Comparison of ENCODE assay signal across 26 cellular contexts in genomic region chr13:94168784-94169512, GRCh38.
DNase-seq lines count a peak whose midpoint lies in the region; ATAC-seq and TF ChIP-seq lines count a peak whose summit lies in the region.
"Had no signal": no experiment of that assay in that cellular context is flagged by ENCODE, and none has a peak within 500 bp of the region (broad histone marks: within the 10 kb centered on the region; RNA-seq: fewer than 3 reads in every experiment).

No MANE protein-coding gene starts in this region.

- H3K4me1 ChIP-seq in subcutaneous abdominal adipose tissue (ENCODE audit: control insufficient read depth in 5 of 5, insufficient read depth in 5 of 5, low read length in 5 of 5), result peaks cover 0 to 40% (median 14%) of the 10 kb centered on the region in 5 donors
- H3K4me1 ChIP-seq: SJSA1 had no signal

- H3K36me3 ChIP-seq in brain microvascular endothelial cell (replicated peaks) (no peaks in the 10 kb centered on the region), subcutaneous abdominal adipose tissue (ENCODE audit: control insufficient read depth in 5 of 5, insufficient read depth in 5 of 5, low read length in 5 of 5) (no peaks in the 10 kb centered on the region)
- H3K36me3 ChIP-seq: cardiac muscle cell, SJSA1 had no signal

- in situ Hi-C loops in brain microvascular endothelial cell (cut with HindIII; ENCODE audit: low pct_ligation_motif_present, low sequenced_read_pairs), result no loop called here

- H3K27me3 ChIP-seq in brain microvascular endothelial cell (replicated peaks), result no peaks in the 10 kb centered on the region
- H3K27me3 ChIP-seq in subcutaneous abdominal adipose tissue (ENCODE audit: control insufficient read depth in 5 of 5, insufficient read depth in 4 of 5, low read length in 5 of 5), result no peaks in the 10 kb centered on the region
- H3K27me3 ChIP-seq: cardiac muscle cell, SJSA1 had no signal

- no peak for TF ChIP-seq CTCF in brain microvascular endothelial cell (IDR thresholded peaks at IDR 0.05; ENCODE audit: low read depth, low read length, missing control alignments)

- H3K27ac ChIP-seq in brain microvascular endothelial cell (no peak overlapping the region), subcutaneous abdominal adipose tissue (ENCODE audit: low read depth, low read length) (peak overlapping the region; percentile 58)
- H3K27ac ChIP-seq: cardiac muscle cell, SJSA1, VCaP had no signal

- H3K9ac ChIP-seq in subcutaneous abdominal adipose tissue (ENCODE audit: low read length in 5 of 5), result peak overlapping the region in 2 of 5 donors; percentile 36 to 37

- intact Hi-C loops in Right ventricle myocardium superior (cut with DNase I) (no loop called here), cardiac septum (cut with DNase I) (no loop called here)

- no peak for DNase-seq in Right ventricle myocardium superior
- DNase-seq in cardiac septum (ENCODE audit: low spot score), result no peak
- peak; percentile 13 for DNase-seq in brain microvascular endothelial cell
- peak; percentile 57 for DNase-seq in left lobe of liver (ENCODE audit: low spot score)
- no peak for DNase-seq in T-helper 1 cell
- DNase-seq: activated CD4-positive, alpha-beta T cell treated with anti-CD3 and anti-CD28 coated beads, Interleukin-2, amount 10 ng/mL, durations not matched to agents 24 days and 14 days; activated CD8-positive, alpha-beta memory T cell treated with anti-CD3 and anti-CD28 coated beads, Interleukin-2, amount 10 ng/mL, durations not matched to agents 7 days and 5 days; activated naive CD8-positive, alpha-beta T cell treated with anti-CD3 and anti-CD28 coated beads, Interleukin-2, amount 10 ng/mL, durations not matched to agents 7 days and 5 days; DND-41; dorsolateral prefrontal cortex; foreskin melanocyte; NCI-H146; NCI-H2171; NCI-H69; stimulated activated CD4-positive, alpha-beta T cell treated with anti-CD3 and anti-CD28 coated beads, Interleukin-15, amount 100 ng/mL, for 24 hours; T-helper 2 cell had no signal

- H3K9me3 ChIP-seq in subcutaneous abdominal adipose tissue (ENCODE audit: control insufficient read depth in 5 of 5, low read length in 5 of 5), result no peaks in the 10 kb centered on the region
- H3K9me3 ChIP-seq: SJSA1 had no signal

- no peak overlapping the region for H3K4me3 ChIP-seq in brain microvascular endothelial cell (ENCODE audit: low read depth, low read length)
- H3K4me3 ChIP-seq in subcutaneous abdominal adipose tissue (ENCODE audit: low read depth in 1 of 5, low read length in 5 of 5), result peak overlapping the region in 1 of 5 donors; percentile 4
- H3K4me3 ChIP-seq: cardiac muscle cell, dorsolateral prefrontal cortex, GM12878, K562, SJSA1 had no signal

- ATAC-seq in Right ventricle myocardium superior (ENCODE audit: poor library complexity) (peak; percentile 71), left lobe of liver (peak; percentile 51), GM19328 (IDR thresholded peaks at IDR 0.05; ENCODE audit: unreplicated experiment) (no peak), HG02678 (IDR thresholded peaks at IDR 0.05; ENCODE audit: unreplicated experiment) (no peak)
- ATAC-seq: activated CD8-positive, alpha-beta memory T cell treated with anti-CD3 and anti-CD28 coated beads, Interleukin-2, amount 10 ng/mL, durations not matched to agents 7 days and 5 days; activated T-helper 17 cell treated with anti-CD3 and anti-CD28 coated beads, Interleukin-2, amount 50 U/mL, for 72 hours; GM12878; HCT116; K562 had no signal

Comparison
In these comparisons a context has a peak if more than half of its experiments do, and no peak if none do; other contexts are left out.
1. ATAC-seq: peak in Right ventricle myocardium superior (single experiment) and left lobe of liver (single experiment); none in GM19328 (single experiment) and HG02678 (single experiment).
2. DNase-seq: peak in brain microvascular endothelial cell (single experiment) and left lobe of liver (single experiment); none in Right ventricle myocardium superior (single experiment), cardiac septum (single experiment) and T-helper 1 cell (0 of 5).